Comparison of ENCODE assay signal across 1 cellular context in the genomic region with DNA sequence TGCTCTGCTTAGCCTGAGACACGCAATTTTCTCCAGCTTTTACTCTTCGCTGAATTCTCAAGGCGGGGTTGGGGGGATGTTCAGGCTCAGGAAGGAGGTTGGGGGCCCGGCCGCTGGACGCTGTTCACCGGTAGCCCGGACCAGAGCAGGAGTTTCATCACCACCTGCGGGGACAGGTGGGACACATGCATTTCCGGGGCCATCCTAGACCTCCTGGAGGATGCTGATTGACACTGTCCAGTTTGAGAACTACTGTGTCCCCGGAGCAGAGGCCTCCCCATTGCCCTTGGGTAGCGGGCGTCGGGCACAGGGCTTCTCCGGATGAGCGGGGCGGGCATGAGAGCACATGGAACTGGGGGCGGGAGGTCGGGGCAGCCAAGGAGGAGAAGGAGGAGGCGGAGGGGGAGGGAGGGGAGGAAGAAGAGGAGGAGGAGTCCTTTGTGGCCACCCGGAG.
TF ChIP-seq lines count a peak whose summit lies in the region.

No MANE protein-coding gene starts in this region.

TF ChIP-seq in SK-N-SH treated with all-trans-retinoic acid at 6 μM for 48 hours, 23 proteins besides CTCF, POLR2A, EP300 and RAD21 (continued from another document):
- TF ChIP-seq, protein P1, sequence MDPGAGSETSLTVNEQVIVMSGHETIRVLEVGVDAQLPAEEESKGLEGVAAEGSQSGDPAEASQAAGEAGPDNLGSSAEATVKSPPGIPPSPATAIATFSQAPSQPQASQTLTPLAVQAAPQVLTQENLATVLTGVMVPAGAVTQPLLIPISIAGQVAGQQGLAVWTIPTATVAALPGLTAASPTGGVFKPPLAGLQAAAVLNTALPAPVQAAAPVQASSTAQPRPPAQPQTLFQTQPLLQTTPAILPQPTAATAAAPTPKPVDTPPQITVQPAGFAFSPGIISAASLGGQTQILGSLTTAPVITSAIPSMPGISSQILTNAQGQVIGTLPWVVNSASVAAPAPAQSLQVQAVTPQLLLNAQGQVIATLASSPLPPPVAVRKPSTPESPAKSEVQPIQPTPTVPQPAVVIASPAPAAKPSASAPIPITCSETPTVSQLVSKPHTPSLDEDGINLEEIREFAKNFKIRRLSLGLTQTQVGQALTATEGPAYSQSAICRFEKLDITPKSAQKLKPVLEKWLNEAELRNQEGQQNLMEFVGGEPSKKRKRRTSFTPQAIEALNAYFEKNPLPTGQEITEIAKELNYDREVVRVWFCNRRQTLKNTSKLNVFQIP (CRISPR knock-in tag; IDR thresholded peaks at IDR 0.05; ENCODE audit: borderline replicate concordance, low read depth) = no peak
- no peak for TF ChIP-seq ZNF70 (CRISPR knock-in tag; IDR thresholded peaks at IDR 0.05)
- no peak for TF ChIP-seq ESRRG (CRISPR knock-in tag; IDR thresholded peaks at IDR 0.05)
- TF ChIP-seq ZNF8 (CRISPR knock-in tag; IDR thresholded peaks at IDR 0.05) = no peak
- no peak for TF ChIP-seq SNAI2 (CRISPR knock-in tag; IDR thresholded peaks at IDR 0.05)
- TF ChIP-seq RARB (CRISPR knock-in tag; IDR thresholded peaks at IDR 0.05) = no peak
- TF ChIP-seq CSDC2 (CRISPR knock-in tag; IDR thresholded peaks at IDR 0.05) = no peak
